ENCODE assay signal across 8 cellular contexts in the genomic region with DNA sequence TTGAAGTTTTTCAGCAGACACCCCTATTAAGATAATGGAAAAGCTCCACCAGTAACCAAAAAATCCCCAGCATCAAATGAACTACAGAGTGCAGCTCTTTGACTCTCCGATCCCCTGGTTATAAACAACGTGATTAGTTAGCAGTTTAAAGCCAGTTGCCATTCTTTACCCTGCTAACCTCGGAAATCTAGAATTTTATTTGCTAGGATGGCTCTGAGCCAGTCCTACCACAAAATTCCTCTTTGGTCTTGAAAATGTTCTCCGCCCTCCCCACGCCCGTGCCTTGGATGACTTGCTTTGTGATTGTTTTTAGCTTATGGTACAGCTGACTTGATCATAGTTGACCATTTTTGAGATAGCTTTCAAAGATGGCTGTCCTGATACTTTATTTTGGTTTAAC. TPM values are rescaled to one million over a fixed set of nuclear protein-coding genes. Genes with fewer than 3 reads are reported as not detected.
A peak's percentile ranks its signal among the peaks of the same experiment; 100 is the strongest.
DNase-seq lines count a peak whose midpoint lies in the region; ATAC-seq, FAIRE-seq and TF ChIP-seq lines count a peak whose summit lies in the region.

No MANE protein-coding gene starts in this region.

- H3F3A ChIP-seq in GM23248 (ENCODE audit: insufficient read depth) (peaks cover 28% of the 10 kb centered on the region), neural progenitor cell (ENCODE audit: low read depth) (peaks cover 17% of the 10 kb centered on the region)

- H3K79me2 ChIP-seq in GM23248 (ENCODE audit: insufficient read depth): peaks cover 53% of the 10 kb centered on the region
- H3K79me2 ChIP-seq in endothelial cell of umbilical vein (ENCODE audit: control insufficient read depth, insufficient read depth, low read length): peaks cover 10% of the 10 kb centered on the region
- peaks cover 37% of the 10 kb centered on the region for H3K79me2 ChIP-seq in neural progenitor cell (ENCODE audit: low read depth)

- H3K27me3 Mint-ChIP-seq in neural progenitor cell (ENCODE audit: insufficient read depth, low read depth): peaks cover 2% of the 10 kb centered on the region

- peaks cover 30% of the 10 kb centered on the region for H3K4me1 Mint-ChIP-seq in neural progenitor cell

- peaks cover 25% of the 10 kb centered on the region for H3K4me1 ChIP-seq in GM23248 (ENCODE audit: insufficient read depth)
- peaks cover 16% of the 10 kb centered on the region for H3K4me1 ChIP-seq in endothelial cell of umbilical vein (ENCODE audit: control insufficient read depth, extremely low read depth, insufficient read depth, low read length)
- peaks cover 20% of the 10 kb centered on the region for H3K4me1 ChIP-seq in neural progenitor cell

- no peaks in the 10 kb centered on the region for H3K9me3 ChIP-seq in GM23248 (ENCODE audit: low read depth)
- H3K9me3 ChIP-seq in endothelial cell of umbilical vein (replicated peaks; ENCODE audit: control insufficient read depth, insufficient read depth, low read length): no peaks in the 10 kb centered on the region
- no peaks in the 10 kb centered on the region for H3K9me3 ChIP-seq in neural progenitor cell (ENCODE audit: low read depth)

- TSS peak; percentile 46 for BruUV-seq in endothelial cell of umbilical vein (replicated peaks; lab: Mats Ljungman, UMichigan)

- H3K36me3 Mint-ChIP-seq in neural progenitor cell: peaks cover 3% of the 10 kb centered on the region

- TF ChIP-seq CTCF in endothelial cell of umbilical vein (IDR thresholded peaks at IDR 0.05; ENCODE audit: extremely low read depth in 1 of 2, insufficient read depth in 1 of 2, low read depth in 1 of 2, low read length in 2 of 2) (no peak), neural progenitor cell (IDR thresholded peaks at IDR 0.05) (no peak)

- TF ChIP-seq POLR2A in endothelial cell of umbilical vein (IDR thresholded peaks at IDR 0.05; ENCODE audit: low read depth, low read length): no peak

- H3K27me3 ChIP-seq in GM23248 (replicated peaks; ENCODE audit: insufficient read depth): no peaks in the 10 kb centered on the region
- H3K27me3 ChIP-seq in endothelial cell of umbilical vein (ENCODE audit: control insufficient read depth in 2 of 2, insufficient read depth in 2 of 2, low read length in 2 of 2): no peaks in the 10 kb centered on the region
- no peaks in the 10 kb centered on the region for H3K27me3 ChIP-seq in neural progenitor cell

- H3K4me2 ChIP-seq in GM23248 (ENCODE audit: unreplicated experiment) (peak overlapping the region; percentile 91), endothelial cell of umbilical vein (ENCODE audit: insufficient read depth, low read length) (peak overlapping the region; percentile 82), neural progenitor cell (peak overlapping the region; percentile 91)

- H3K9ac ChIP-seq in GM23248 (peak overlapping the region; percentile 99), endothelial cell of umbilical vein (replicated peaks; ENCODE audit: extremely low read depth, insufficient read depth, low read length) (peak overlapping the region; percentile 91), neural progenitor cell (peak overlapping the region; percentile 89)

- H3K27ac ChIP-seq in GM23248 (peak overlapping the region; percentile 98), endothelial cell of umbilical vein (ENCODE audit: insufficient read depth, low read depth, low read length) (peak overlapping the region; percentile 86), neural progenitor cell (no peak overlapping the region)

- H3K27ac Mint-ChIP-seq in neural progenitor cell: peak overlapping the region; percentile 97

- 0 out of 2 replicates have a peak overlapping the region, but pooled peaks have one; percentile 53 for H2AFZ ChIP-seq in GM23248
- H2AFZ ChIP-seq in endothelial cell of umbilical vein (ENCODE audit: low read depth, low read length): peak overlapping the region; percentile 30
- H2AFZ ChIP-seq in neural progenitor cell (replicated peaks): no peak overlapping the region

- POLR2A ChIA-PET in endothelial cell of umbilical vein (lab: Charles Lee): interaction anchor here (0.6 to 2.4 kb wide), 3 partner anchors 135 to 351 kb away, joined by 9 to 12 read pairs (median 11); partner anchors contain the start of genes MGAT2 and RPL36AL

- peaks cover 15% of the 10 kb centered on the region for H3K36me3 ChIP-seq in GM23248 (ENCODE audit: low read depth)
- H3K36me3 ChIP-seq in endothelial cell of umbilical vein (ENCODE audit: control insufficient read depth in 2 of 2, extremely low read depth in 1 of 2, insufficient read depth in 2 of 2, low read length in 2 of 2): no peaks in the 10 kb centered on the region
- H3K36me3 ChIP-seq in neural progenitor cell: no peaks in the 10 kb centered on the region

- 6 to 9% methylated on average over 6 of the region's 6 CpGs for WGBS in GM23248 (ENCODE audit: low coverage in 1 of 2, low lambda C conversion rate in 2 of 2, missing lambda C conversion rate in 2 of 2), 2 experiments

- H4K20me1 ChIP-seq in GM23248 (ENCODE audit: insufficient read depth) (no peaks in the 10 kb centered on the region), endothelial cell of umbilical vein (replicated peaks; ENCODE audit: control insufficient read depth, extremely low read depth, insufficient read depth, low read length) (no peaks in the 10 kb centered on the region), neural progenitor cell (ENCODE audit: low read depth) (peaks cover 19% of the 10 kb centered on the region)

- CTCF ChIA-PET in endothelial cell of umbilical vein (lab: Charles Lee): interaction anchor here (1.7 to 3.6 kb wide), 4 partner anchors 83 to 307 kb away, joined by 8 to 49 read pairs (median 18); partner anchors contain the start of genes DNAAF2, MGAT2, NEMF and RPL36AL

- peak; percentile 73 for DNase-seq in GM23248
- DNase-seq in RKO (ENCODE audit: low spot score): peak; percentile 57
- DNase-seq in endothelial cell of umbilical vein (ENCODE audit: low read depth, low spot score): no peak
- peak; percentile 5 for DNase-seq in neural progenitor cell (ENCODE audit: low spot score)
- no peak for DNase-seq in DMS 273 treated with DMSO at 0.1 percent for 48 hours (lab: John Stamatoyannopoulos, UW)
- DNase-seq in NCI-H446 (lab: John Stamatoyannopoulos, UW): no peak

- H3K9me2 ChIP-seq in GM23248 (ENCODE audit: insufficient read depth): no peaks in the 10 kb centered on the region

- in situ Hi-C loops in GM23248 (cut with MboI): loop anchor here (10.0 kb wide), 1 partner anchor 134 kb away; the partner anchor contains the start of gene DNAAF2

- intact Hi-C loops in endothelial cell of umbilical vein (cut with micrococcal nuclease): loop anchor here (5.0 kb wide), 1 partner anchor 763 kb away; the partner anchor contains the start of gene MAP4K5

- dilution Hi-C loops in endothelial cell of umbilical vein (cut with MboI; ENCODE audit: extremely low pct_ligation_motif_present, low sequenced_read_pairs): no loop called here

- no peak for ATAC-seq in GM19455 (IDR thresholded peaks at IDR 0.05; ENCODE audit: unreplicated experiment)
- no peak for ATAC-seq in HG02759 (IDR thresholded peaks at IDR 0.05; ENCODE audit: unreplicated experiment)

- peak overlapping the region; percentile 98 for H3K4me3 Mint-ChIP-seq in neural progenitor cell

- no peaks in the 10 kb centered on the region for H3K9me1 ChIP-seq in endothelial cell of umbilical vein (replicated peaks; ENCODE audit: control insufficient read depth, extremely low read depth, insufficient read depth, low read length)

- peak; percentile 62 for FAIRE-seq in endothelial cell of umbilical vein (lab: Jason Lieb, UNC)

- no peaks in the 10 kb centered on the region for H3K9me3 Mint-ChIP-seq in neural progenitor cell

- peak overlapping the region; percentile 83 for H3K4me3 ChIP-seq in GM23248
- peak overlapping the region; percentile 50 to 86 (median 69) for H3K4me3 ChIP-seq in endothelial cell of umbilical vein (replicated peaks in 1 of 3; ENCODE audit: insufficient read depth in 1 of 3, low read depth in 1 of 3, low read length in 3 of 3)
- H3K4me3 ChIP-seq in neural progenitor cell: peak overlapping the region; percentile 78

TF ChIP-seq in endothelial cell of umbilical vein, 7 proteins besides CTCF, POLR2A, EP300 and RAD21:
- TF ChIP-seq GATA2 (IDR thresholded peaks at IDR 0.05; ENCODE audit: insufficient read depth, insufficient read length, low read depth, low read length): no peak
- TF ChIP-seq POLR2AphosphoS5 (IDR thresholded peaks at IDR 0.05; ENCODE audit: insufficient read depth, low read depth, low read length): no peak
- TF ChIP-seq EZH2 (IDR thresholded peaks at IDR 0.05; ENCODE audit: borderline replicate concordance, low read depth, low read length, severe bottlenecking): no peak
- TF ChIP-seq MYC (IDR thresholded peaks at IDR 0.05; ENCODE audit: low read depth, low read length): no peak
- TF ChIP-seq MAX (IDR thresholded peaks at IDR 0.05; ENCODE audit: insufficient read depth, insufficient read length): no peak
- TF ChIP-seq JUN (IDR thresholded peaks at IDR 0.05; ENCODE audit: borderline replicate concordance, insufficient read depth, insufficient read length, low read depth): no peak

RNA-seq across cellular contexts. Expression of gene KLHDC2, which starts 1.2 kb away (rescaled TPM):
- total RNA-seq in GM23248 (2014; rRNA removed; shearing (Covaris generic)): 73.9 and 82.8 TPM in 2 replicates
- polyA plus RNA-seq in GM23248 (2016; fragmentation: Nextera tagmentation; extraction: Ambion mirVana) (84.9 and 85.7 TPM in 2 replicates), endothelial cell of umbilical vein (24.4 and 25.2 TPM in 2 replicates)
- total RNA-seq in endothelial cell of umbilical vein (29.2 and 30.2 TPM in 2 replicates), neural progenitor cell (ENCODE audit: low replicate concordance) (68.2 and 73.9 TPM in 2 replicates)
- polyA plus RNA-seq in endothelial cell of umbilical vein (2011; cell fraction: cytosol; rRNA removed): 22.9 and 29.6 TPM in 2 replicates
- polyA plus RNA-seq in endothelial cell of umbilical vein (2011; cell fraction: nucleus; rRNA removed): 87.1 and 87.6 TPM in 2 replicates
- 21.5 and 27.7 TPM in 2 replicates for polyA plus RNA-seq in endothelial cell of umbilical vein (2012)
- 32.9 and 44.2 TPM in 2 replicates for polyA minus RNA-seq in endothelial cell of umbilical vein
- 21.4 TPM for polyA minus RNA-seq in endothelial cell of umbilical vein (2011; cell fraction: cytosol; rRNA and poly(A)+ RNA removed)
- 43.5 and 49.6 TPM in 2 replicates for polyA minus RNA-seq in endothelial cell of umbilical vein (2011; cell fraction: nucleus; rRNA and poly(A)+ RNA removed)

Comparison
In these comparisons a context has a peak if more than half of its experiments do, and no peak if none do; other contexts are left out.
1. DNase-seq: peak in GM23248 (single experiment), RKO (single experiment) and neural progenitor cell (single experiment); none in endothelial cell of umbilical vein (single experiment), DMS 273 treated with DMSO at 0.1 percent for 48 hours (single experiment) and NCI-H446 (0 of 2).
2. Peak in every context shown above with its lines, with median percentiles within 50 percentile points of each other: H3K4me2 ChIP-seq, H3K4me3 ChIP-seq and H3K9ac ChIP-seq.